In the genomic region with DNA sequence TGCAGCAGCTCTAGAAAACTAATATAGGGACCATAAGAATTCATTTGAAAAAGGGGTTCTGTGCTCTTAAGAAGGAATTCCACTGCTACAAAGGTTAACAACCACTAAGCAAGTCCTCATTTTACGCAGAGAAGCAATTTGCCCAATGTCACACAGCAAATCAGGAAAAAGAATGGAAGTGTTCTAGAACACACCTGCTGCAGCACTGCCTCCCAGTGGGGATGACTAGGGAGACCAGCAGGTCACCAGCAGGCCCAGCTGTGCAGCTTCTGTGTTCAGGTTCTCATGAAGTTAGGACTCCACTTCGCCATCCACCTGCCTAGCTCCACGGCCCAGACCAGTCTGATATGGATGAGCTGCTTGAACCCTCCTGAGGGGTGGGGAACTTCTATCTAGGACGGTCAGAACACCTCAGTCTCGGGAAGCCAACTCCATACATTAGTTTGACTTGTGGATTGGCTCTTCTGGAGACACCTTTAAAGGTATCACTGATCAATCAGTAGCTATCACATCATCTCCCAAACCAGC, we compare ENCODE assay signal across 17 cellular contexts. TPM values are rescaled to one million over a fixed set of nuclear protein-coding genes. Genes with fewer than 3 reads are reported as not detected.
A peak's percentile ranks its signal among the peaks of the same experiment; 100 is the strongest.
DNase-seq lines count a peak whose midpoint lies in the region; ATAC-seq and TF ChIP-seq lines count a peak whose summit lies in the region.
"Had no signal": no experiment of that assay in that cellular context is flagged by ENCODE, and none has a peak within 500 bp of the region (broad histone marks: within the 10 kb centered on the region; RNA-seq: fewer than 3 reads in every experiment).

No MANE protein-coding gene starts in this region.

- TF ChIP-seq CTCF in GM12865 (IDR thresholded peaks at IDR 0.05; ENCODE audit: insufficient read depth, low read depth, low read length, missing control alignments) (no peak), right lobe of liver (IDR thresholded peaks at IDR 0.05) (peak; percentile 40 to 67 (median 62))

- peak; percentile 39; the same call in 1 of the 2 replicates for TF ChIP-seq RAD21 in Ishikawa (IDR thresholded peaks at IDR 0.05; ENCODE audit: low read depth)

- H3K4me3 ChIP-seq in GM12865 (ENCODE audit: low read depth, low read length) (no peak overlapping the region), right lobe of liver (no peak overlapping the region)
- H3K4me3 ChIP-seq: dorsolateral prefrontal cortex had no signal

- WGBS in right lobe of liver (ENCODE audit: insufficient coverage, low coverage, low lambda C conversion rate, missing lambda C conversion rate): 85% methylated on average over 3 of the region's 5 CpGs

- ATAC-seq in right lobe of liver (peak; percentile 93 to 97 (median 96)), GM19351 (IDR thresholded peaks at IDR 0.05; ENCODE audit: unreplicated experiment) (no peak), GM18870 (IDR thresholded peaks at IDR 0.05; ENCODE audit: unreplicated experiment) (no peak)

- H3K4me1 ChIP-seq in right lobe of liver: peaks cover 0 to 7% (median 0%) of the 10 kb centered on the region in 4 donors

- no peak overlapping the region for H3K27ac ChIP-seq in right lobe of liver

- TF ChIP-seq EP300 in Ishikawa (IDR thresholded peaks at IDR 0.05; ENCODE audit: borderline replicate concordance): no peak

- H3K36me3 ChIP-seq in right lobe of liver: no peaks in the 10 kb centered on the region

- no peaks in the 10 kb centered on the region for H3K27me3 ChIP-seq in right lobe of liver
- H3K27me3 ChIP-seq: dorsolateral prefrontal cortex had no signal

- TF ChIP-seq POLR2A in right lobe of liver (IDR thresholded peaks at IDR 0.05): no peak

- in situ Hi-C loops in T47D (cut with HindIII; ENCODE audit: low pct_unique_long_range_greater_than_20kb, low sequenced_read_pairs): no loop called here

- DNase-seq in GM12865 (ENCODE audit: low read depth) (peak; percentile 5), T47D (ENCODE audit: low read depth in 1 of 2, low spot score in 1 of 2) (peak; percentile 38 to 71), right lobe of liver (peak; percentile 46 to 72 (median 70)), cerebellar cortex (ENCODE audit: low spot score) (no peak)
- no peak for DNase-seq in stimulated activated CD4-positive, alpha-beta T cell treated with anti-CD3 and anti-CD28 coated beads, Interleukin-4, amount 100 ng/mL, for 4 hours
- DNase-seq: activated CD4-positive, alpha-beta T cell treated with anti-CD3 and anti-CD28 coated beads, Interleukin-2, amount 50 U/mL, for 1 hour; activated naive CD4-positive, alpha-beta T cell treated with anti-CD3 and anti-CD28 coated beads, Interleukin-2, amount 50 U/mL, for 16 hours; activated T-cell treated with anti-CD3 and anti-CD28 coated beads for 4 hours; C1 segment of cervical spinal cord; DMS 273 treated with DMSO at 0.1 percent for 48 hours; dorsolateral prefrontal cortex; hypothalamus; NCI-H1436; SIG-M5 had no signal

- intact Hi-C loops in right lobe of liver (cut with DNase I): loop anchor here (5.0 to 10.0 kb wide), 2 partner anchors 123 to 125 kb away; no protein-coding TSS in a partner anchor

- no peaks in the 10 kb centered on the region for H3K9me3 ChIP-seq in right lobe of liver

TF ChIP-seq in Ishikawa, 13 proteins besides CTCF, POLR2A, EP300 and RAD21:
- TF ChIP-seq EGR1 (IDR thresholded peaks at IDR 0.05) (no peak), ZBTB7A (IDR thresholded peaks at IDR 0.05; ENCODE audit: low read depth) (no peak), TAF1 (IDR thresholded peaks at IDR 0.05; ENCODE audit: low read depth) (no peak), CEBPB (IDR thresholded peaks at IDR 0.05) (no peak), CREB1 (IDR thresholded peaks at IDR 0.05; ENCODE audit: low read depth) (no peak), TEAD4 (IDR thresholded peaks at IDR 0.05) (no peak), TCF12 (IDR thresholded peaks at IDR 0.05; ENCODE audit: low read depth) (no peak), FOXM1 (IDR thresholded peaks at IDR 0.05; ENCODE audit: borderline replicate concordance, low read depth) (no peak), REST (IDR thresholded peaks at IDR 0.05; ENCODE audit: low read depth) (no peak), YY1 (IDR thresholded peaks at IDR 0.05; ENCODE audit: low read depth) (no peak), NFIC (IDR thresholded peaks at IDR 0.05) (no peak)
- TF ChIP-seq, protein P1, sequence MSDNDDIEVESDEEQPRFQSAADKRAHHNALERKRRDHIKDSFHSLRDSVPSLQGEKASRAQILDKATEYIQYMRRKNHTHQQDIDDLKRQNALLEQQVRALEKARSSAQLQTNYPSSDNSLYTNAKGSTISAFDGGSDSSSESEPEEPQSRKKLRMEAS (IDR thresholded peaks at IDR 0.05): no peak
- TF ChIP-seq, protein P2, sequence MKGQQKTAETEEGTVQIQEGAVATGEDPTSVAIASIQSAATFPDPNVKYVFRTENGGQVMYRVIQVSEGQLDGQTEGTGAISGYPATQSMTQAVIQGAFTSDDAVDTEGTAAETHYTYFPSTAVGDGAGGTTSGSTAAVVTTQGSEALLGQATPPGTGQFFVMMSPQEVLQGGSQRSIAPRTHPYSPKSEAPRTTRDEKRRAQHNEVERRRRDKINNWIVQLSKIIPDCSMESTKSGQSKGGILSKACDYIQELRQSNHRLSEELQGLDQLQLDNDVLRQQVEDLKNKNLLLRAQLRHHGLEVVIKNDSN (IDR thresholded peaks at IDR 0.05): no peak
TF ChIP-seq in Ishikawa: peak in this region for 0.

RNA-seq across cellular contexts. Expression of gene POMGNT2, which starts 18.6 kb away (rescaled TPM):
- 1 to 10 TPM; 4.8 to 9.2 (median 6.0) TPM for total RNA-seq in right lobe of liver

Comparison
In these comparisons a context has a peak if more than half of its experiments do, and no peak if none do; other contexts are left out.
1. DNase-seq: peak in GM12865 (single experiment), T47D (2 of 2) and right lobe of liver (3 of 3); none in cerebellar cortex (single experiment) and stimulated activated CD4-positive, alpha-beta T cell treated with anti-CD3 and anti-CD28 coated beads, Interleukin-4, amount 100 ng/mL, for 4 hours (0 of 2).
2. ATAC-seq: peak in right lobe of liver (4 of 4); none in GM19351 (single experiment) and GM18870 (single experiment).